ENCODE assay signal across 23 cellular contexts in genomic region chr2:74361327-74361726, GRCh38. TPM values are rescaled to one million over a fixed set of nuclear protein-coding genes. Genes with fewer than 3 reads are reported as not detected.
"Had no signal": no experiment of that assay in that cellular context is flagged by ENCODE, and none has a peak within 500 bp of the region (broad histone marks: within the 10 kb centered on the region; RNA-seq: fewer than 3 reads in every experiment).

No MANE protein-coding gene starts in this region.

- FAIRE-seq: islet of Langerhans had no signal

- H3K27ac Mint-ChIP-seq: activated naive CD4-positive, alpha-beta T cell treated with anti-CD3 and anti-CD28 coated beads, Interleukin-2, amount 50 U/mL, for 72 hours; nephron progenitor cell had no signal

- H3K4me3 Mint-ChIP-seq: nephron progenitor cell had no signal

- H3K36me3 Mint-ChIP-seq: activated naive CD4-positive, alpha-beta T cell treated with anti-CD3 and anti-CD28 coated beads, Interleukin-2, amount 50 U/mL, for 72 hours had no signal

- DNase-seq: activated CD4-positive, alpha-beta T cell treated with anti-CD3 and anti-CD28 coated beads for 1 hour; activated CD4-positive, alpha-beta T cell treated with anti-CD3 and anti-CD28 coated beads, Interleukin-2, amount 50 U/mL, for 1 hour; activated T-cell treated with anti-CD3 and anti-CD28 coated beads, Interleukin-2, amount 50 U/mL, for 1 hour; aorta; brain microvascular endothelial cell; central memory CD4-positive, alpha-beta T cell; dermis blood vessel endothelial cell; effector CD8-positive, alpha-beta T cell; heart left ventricle; left ventricle myocardium superior; mesendoderm; mucosa of descending colon; nephron progenitor cell; occipital lobe; sigmoid colon; stimulated activated CD4-positive, alpha-beta T cell treated with anti-CD3 and anti-CD28 coated beads, Interleukin-2, amount 100 ng/mL, for 48 hours; stimulated activated CD8-positive, alpha-beta memory T cell treated with anti-CD3 and anti-CD28 coated beads, Interleukin-4, amount 100 ng/mL, for 48 hours; stimulated activated naive CD4-positive, alpha-beta T cell; testis; trophoblast cell had no signal

- H3K4me3 ChIP-seq: heart left ventricle, mucosa of descending colon, sigmoid colon, testis, vagina had no signal

- ATAC-seq: activated naive CD4-positive, alpha-beta T cell treated with anti-CD3 and anti-CD28 coated beads, Interleukin-2, amount 50 U/mL, for 72 hours; heart left ventricle; left ventricle myocardium superior; mucosa of descending colon had no signal

- H3K4me1 ChIP-seq: sigmoid colon, vagina had no signal

- H3K9me3 Mint-ChIP-seq: activated naive CD4-positive, alpha-beta T cell treated with anti-CD3 and anti-CD28 coated beads, Interleukin-2, amount 50 U/mL, for 72 hours; nephron progenitor cell had no signal

- H3K27ac ChIP-seq: brain microvascular endothelial cell, heart left ventricle, sigmoid colon, testis, vagina had no signal

- H3K9me3 ChIP-seq: heart left ventricle, mucosa of descending colon, sigmoid colon, testis, vagina had no signal

- H3K27me3 ChIP-seq: brain microvascular endothelial cell, heart left ventricle, sigmoid colon, testis, vagina had no signal

RNA-seq across cellular contexts. Expression of gene SLC4A5, which starts 18.1 kb away (rescaled TPM):
- total RNA-seq: dermis blood vessel endothelial cell had no signal
